In genomic region chr4:145786261-145786660, GRCh38 we compare ENCODE assay signal across 12 cellular contexts.
"Had no signal": no experiment of that assay in that cellular context is flagged by ENCODE, and none has a peak within 500 bp of the region (broad histone marks: within the 10 kb centered on the region; RNA-seq: fewer than 3 reads in every experiment).

No MANE protein-coding gene starts in this region.

- H3K27ac ChIP-seq: sigmoid colon, thyroid gland had no signal

- ATAC-seq: left colon, T-helper 17 cell had no signal

- H3K27me3 Mint-ChIP-seq: T-helper 17 cell had no signal

- DNase-seq: activated CD4-positive, alpha-beta T cell treated with anti-CD3 and anti-CD28 coated beads for 48 hours; activated naive CD4-positive, alpha-beta T cell; activated T-cell treated with anti-CD3 and anti-CD28 coated beads, Interleukin-2, amount 50 U/mL, for 1 hour; erythroblast; left colon; midbrain; sigmoid colon; spleen; T-helper 17 cell; thyroid gland had no signal

- H3K27ac Mint-ChIP-seq: T-helper 17 cell had no signal

- H3K27me3 ChIP-seq: ascending aorta, sigmoid colon, spleen, thyroid gland had no signal

- H3K36me3 ChIP-seq: ascending aorta, sigmoid colon, thyroid gland had no signal

- H3K9me3 ChIP-seq: ascending aorta, thyroid gland had no signal

- H3K4me1 Mint-ChIP-seq: T-helper 17 cell had no signal

- H3K4me3 ChIP-seq: ascending aorta, lung, sigmoid colon, spleen, thyroid gland had no signal

- H3K4me3 Mint-ChIP-seq: T-helper 17 cell had no signal
